17 cellular contexts compared by ENCODE assay signal in the genomic region with DNA sequence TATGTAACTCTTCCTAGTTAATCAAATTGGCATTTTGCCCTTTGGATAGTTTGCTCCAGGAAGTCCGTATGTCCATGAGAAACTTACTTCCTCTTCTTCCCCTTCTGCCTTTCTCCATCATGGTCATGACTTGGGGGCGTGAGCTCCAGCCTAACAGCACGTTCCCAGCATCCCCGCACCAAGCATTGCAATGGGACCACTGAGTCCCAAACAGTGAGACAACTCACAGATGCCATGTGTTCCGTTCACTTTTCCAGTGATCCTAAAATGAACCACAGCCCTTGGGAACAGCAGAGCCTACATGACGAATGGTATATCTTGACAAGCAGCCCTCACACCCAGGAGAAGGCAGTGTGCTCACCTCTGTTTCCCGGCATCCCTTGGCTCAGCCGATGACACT. TPM values are rescaled to one million over a fixed set of nuclear protein-coding genes. Genes with fewer than 3 reads are reported as not detected.
DNase-seq lines count a peak whose midpoint lies in the region; ATAC-seq and TF ChIP-seq lines count a peak whose summit lies in the region.
"Had no signal": no experiment of that assay in that cellular context is flagged by ENCODE, and none has a peak within 500 bp of the region (broad histone marks: within the 10 kb centered on the region; RNA-seq: fewer than 3 reads in every experiment).

No MANE protein-coding gene starts in this region.

- H3K36me3 ChIP-seq in ascending aorta, result no peaks in the 10 kb centered on the region
- H3K36me3 ChIP-seq in smooth muscle cell (ENCODE audit: low read depth), result no peaks in the 10 kb centered on the region
- H3K36me3 ChIP-seq: Peyer's patch had no signal

- H3K79me1 ChIP-seq in H9 (ENCODE audit: insufficient read depth, low read depth, low read length, poor library complexity, severe bottlenecking), result no peaks in the 10 kb centered on the region

- H4K20me1 ChIP-seq in H9 (ENCODE audit: control insufficient read depth, insufficient read depth, insufficient read length) (no peaks in the 10 kb centered on the region), smooth muscle cell (ENCODE audit: low read depth) (no peaks in the 10 kb centered on the region)

- H3F3A ChIP-seq in smooth muscle cell (ENCODE audit: low read depth), result no peaks in the 10 kb centered on the region

- no CpG with 5 or more reads among the region's 8 CpGs for WGBS in H9 (ENCODE audit: extremely low coverage, insufficient read length, low lambda C conversion rate)
- WGBS in smooth muscle cell (ENCODE audit: low lambda C conversion rate), result 93% methylated on average over 8 of the region's 8 CpGs

- H4K8ac ChIP-seq in H9 (replicated peaks; ENCODE audit: insufficient read length, low read depth, low read length), result no peak overlapping the region

- H3K4me2 ChIP-seq in H9 (ENCODE audit: insufficient read depth, insufficient read length, low read length) (no peak overlapping the region), smooth muscle cell (peak overlapping the region; percentile 8)

- H3K23me2 ChIP-seq in H9 (ENCODE audit: insufficient read length, low read depth, low read length, poor library complexity, severe bottlenecking), result no peaks in the 10 kb centered on the region

- no peak overlapping the region for H3K23ac ChIP-seq in H9 (ENCODE audit: insufficient read length, low read depth, low read length)

- CTCF ChIA-PET in activated CD8-positive, alpha-beta T cell treated with anti-CD3 and anti-CD28 coated beads for 36 hours (lab: Charles Lee), result interaction anchor here (2.5 kb wide), 1 partner anchor 14 kb away, joined by 10 read pairs; no protein-coding TSS in a partner anchor

- no peak overlapping the region for H2BK5ac ChIP-seq in H9 (ENCODE audit: insufficient read length, low read length)

- H3T11ph ChIP-seq in H9 (ENCODE audit: low read length), result no peak overlapping the region

- peaks cover 5% of the 10 kb centered on the region; the same call in 1 of the 2 replicates for H3K4me1 ChIP-seq in H9 (ENCODE audit: insufficient read depth, low read length)
- peaks cover 0 to 4% of the 10 kb centered on the region in 2 donors for H3K4me1 ChIP-seq in ascending aorta
- peaks cover 2% of the 10 kb centered on the region for H3K4me1 ChIP-seq in smooth muscle cell (ENCODE audit: low read depth)
- H3K4me1 ChIP-seq: Peyer's patch had no signal

- H2BK12ac ChIP-seq in H9 (ENCODE audit: insufficient read length, low read depth, low read length), result no peak overlapping the region

- no peak overlapping the region for H3K4ac ChIP-seq in H9 (ENCODE audit: low read depth, low read length)

- H2BK120ac ChIP-seq in H9 (ENCODE audit: low read depth, low read length, poor library complexity, severe bottlenecking), result no peak overlapping the region

- no peak overlapping the region for H3K27ac Mint-ChIP-seq in H9
- H3K27ac Mint-ChIP-seq in activated CD8-positive, alpha-beta T cell treated with anti-CD3 and anti-CD28 coated beads for 36 hours, result no peak overlapping the region
- H3K27ac Mint-ChIP-seq: CD8-positive, alpha-beta memory T cell had no signal

- TF ChIP-seq CTCF in H9 (conservative IDR thresholded peaks at IDR 0.05) (no peak), ascending aorta (IDR thresholded peaks at IDR 0.05) (no peak), smooth muscle cell (IDR thresholded peaks at IDR 0.05; ENCODE audit: borderline replicate concordance, insufficient read depth, poor library complexity, severe bottlenecking) (no peak)
- no peak for TF ChIP-seq CTCF in activated CD8-positive, alpha-beta T cell treated with anti-CD3 and anti-CD28 coated beads for 36 hours (IDR thresholded peaks at IDR 0.05)

- H3K4me3 ChIP-seq in ascending aorta (no peak overlapping the region), smooth muscle cell (no peak overlapping the region)
- H3K4me3 ChIP-seq: Peyer's patch had no signal

- no peak overlapping the region for H3K14ac ChIP-seq in H9 (ENCODE audit: insufficient read depth, low read length)

- H3K9ac ChIP-seq in H9 (ENCODE audit: extremely low read depth, insufficient read length, low read length) (no peak overlapping the region), smooth muscle cell (ENCODE audit: low read depth) (no peak overlapping the region)

- H3K27ac ChIP-seq in H9 (ENCODE audit: insufficient read length, low read depth, low read length), result no peak overlapping the region
- peak overlapping the region; percentile 62 to 73 for H3K27ac ChIP-seq in ascending aorta
- peak overlapping the region; percentile 17 for H3K27ac ChIP-seq in smooth muscle cell (ENCODE audit: low read depth)
- H3K27ac ChIP-seq: Peyer's patch had no signal

- H2BK20ac ChIP-seq in H9 (ENCODE audit: low read depth, low read length, poor library complexity, severe bottlenecking), result no peak overlapping the region

- H3K27me3 Mint-ChIP-seq in H9 (ENCODE audit: low read depth), result peaks cover 1% of the 10 kb centered on the region; the same call in 1 of the 2 replicates
- H3K27me3 Mint-ChIP-seq in activated CD8-positive, alpha-beta T cell treated with anti-CD3 and anti-CD28 coated beads for 36 hours, result peaks cover 9% of the 10 kb centered on the region

- POLR2A ChIA-PET in activated CD8-positive, alpha-beta T cell treated with anti-CD3 and anti-CD28 coated beads for 36 hours (lab: Charles Lee), result no interaction called here

- no peak overlapping the region for H4K91ac ChIP-seq in H9 (ENCODE audit: insufficient read length, low read depth, low read length)

- H3K79me2 ChIP-seq in H9 (ENCODE audit: insufficient read depth, low read length), result no peaks in the 10 kb centered on the region
- H3K79me2 ChIP-seq in smooth muscle cell (ENCODE audit: low read depth), result no peaks in the 10 kb centered on the region

- H2BK15ac ChIP-seq in H9 (ENCODE audit: low read depth, low read length), result no peak overlapping the region

- H3K9me3 ChIP-seq in H9 (ENCODE audit: control insufficient read depth, low read depth, low read length) (no peaks in the 10 kb centered on the region), ascending aorta (no peaks in the 10 kb centered on the region), smooth muscle cell (replicated peaks; ENCODE audit: low read depth) (no peaks in the 10 kb centered on the region)
- H3K9me3 ChIP-seq: Peyer's patch had no signal

- H3K18ac ChIP-seq in H9 (ENCODE audit: insufficient read length, low read depth, low read length), result no peak overlapping the region

- H3K27me3 ChIP-seq in H9 (ENCODE audit: insufficient read depth, low read length), result no peaks in the 10 kb centered on the region
- H3K27me3 ChIP-seq in ascending aorta, result no peaks in the 10 kb centered on the region
- no peaks in the 10 kb centered on the region for H3K27me3 ChIP-seq in smooth muscle cell (ENCODE audit: low read depth)
- H3K27me3 ChIP-seq: Peyer's patch had no signal

- H4K5ac ChIP-seq in H9 (ENCODE audit: insufficient read length, low read depth, low read length), result no peak overlapping the region

- no peaks in the 10 kb centered on the region for H3K9me3 Mint-ChIP-seq in H9
- H3K9me3 Mint-ChIP-seq in activated CD8-positive, alpha-beta T cell treated with anti-CD3 and anti-CD28 coated beads for 36 hours, result no peaks in the 10 kb centered on the region
- H3K9me3 Mint-ChIP-seq: CD8-positive, alpha-beta memory T cell had no signal

- no peak overlapping the region for H3K56ac ChIP-seq in H9 (ENCODE audit: insufficient read length, low read depth, low read length)

- peak; percentile 20 for ATAC-seq in left colon
- no peak for ATAC-seq in activated CD8-positive, alpha-beta T cell treated with anti-CD3 and anti-CD28 coated beads for 36 hours

- H3K4me1 Mint-ChIP-seq in H9, result peaks cover 20 to 29% of the 10 kb centered on the region in 2 experiments
- no peaks in the 10 kb centered on the region for H3K4me1 Mint-ChIP-seq in activated CD8-positive, alpha-beta T cell treated with anti-CD3 and anti-CD28 coated beads for 36 hours (ENCODE audit: low read depth)
- H3K4me1 Mint-ChIP-seq: CD8-positive, alpha-beta memory T cell had no signal

- no peak overlapping the region for H2AFZ ChIP-seq in H9 (ENCODE audit: low read length)
- no peak overlapping the region for H2AFZ ChIP-seq in smooth muscle cell (ENCODE audit: low read depth)

- peak; percentile 14 for DNase-seq in H9
- DNase-seq in ascending aorta (ENCODE audit: low spot score in 2 of 2), result no peak
- no peak for DNase-seq in left colon
- DNase-seq in smooth muscle cell (lab: John Stamatoyannopoulos, UW; ENCODE audit: unreplicated experiment), result no peak
- DNase-seq in stimulated activated CD4-positive, alpha-beta T cell treated with anti-CD3 and anti-CD28 coated beads, Interleukin-12 subunit alpha, Interleukin-12 subunit beta, amount 100 ng/mL, for 4 hours, result no peak
- DNase-seq in activated CD8-positive, alpha-beta T cell treated with anti-CD3 and anti-CD28 coated beads for 36 hours, result no peak
- DNase-seq in NCI-H345 treated with DMSO at 0.1 percent for 48 hours (lab: John Stamatoyannopoulos, UW; ENCODE audit: unreplicated experiment), result no peak
- DNase-seq: CD8-positive, alpha-beta memory T cell; GF-D8; GOT3; NCI-H1092; NCI-H1694; NCI-H446 treated with DMSO at 0.1 percent for 48 hours; NCI-H748 treated with DMSO at 0.1 percent for 48 hours; Peyer's patch; SHP77 had no signal

- H3K36me3 Mint-ChIP-seq in H9 (ENCODE audit: insufficient read depth in 1 of 3, low read depth in 3 of 3), result no peaks in the 10 kb centered on the region
- H3K36me3 Mint-ChIP-seq in activated CD8-positive, alpha-beta T cell treated with anti-CD3 and anti-CD28 coated beads for 36 hours (ENCODE audit: low read depth), result no peaks in the 10 kb centered on the region
- H3K36me3 Mint-ChIP-seq: CD8-positive, alpha-beta memory T cell had no signal

- intact Hi-C loops in ascending aorta (cut with DNase I), result no loop called here
- intact Hi-C loops in left colon (cut with DNase I, micrococcal nuclease), result no loop called here
- intact Hi-C loops in activated CD8-positive, alpha-beta T cell treated with anti-CD3 and anti-CD28 coated beads for 36 hours (cut with micrococcal nuclease), result no loop called here

- no peak overlapping the region for H3K4me3 Mint-ChIP-seq in H9
- no peak overlapping the region for H3K4me3 Mint-ChIP-seq in activated CD8-positive, alpha-beta T cell treated with anti-CD3 and anti-CD28 coated beads for 36 hours
- H3K4me3 Mint-ChIP-seq: CD8-positive, alpha-beta memory T cell had no signal

- H2AK5ac ChIP-seq in H9 (ENCODE audit: insufficient read length, low read length), result no peak overlapping the region

RNA-seq across cellular contexts. Expression of gene BTBD16, which starts 10.7 kb away (rescaled TPM):
- total RNA-seq in H9 (2021) (not detected in 2 replicates), ascending aorta (not detected), left colon (under 1 TPM; 0.14 to 0.15 TPM), smooth muscle cell (not detected in 2 replicates)
- not detected in 2 replicates for polyA plus RNA-seq in smooth muscle cell
- not detected for total RNA-seq in activated CD8-positive, alpha-beta T cell treated with anti-CD3 and anti-CD28 coated beads for 36 hours
- total RNA-seq: CD8-positive, alpha-beta memory T cell; HT1080; Peyer's patch had no signal
- polyA plus RNA-seq: CD8-positive, alpha-beta memory T cell had no signal
